33 cellular contexts compared by ENCODE assay signal in genomic region chr11:126029237-126029636, GRCh38.
"Had no signal": no experiment of that assay in that cellular context is flagged by ENCODE, and none has a peak within 500 bp of the region (broad histone marks: within the 10 kb centered on the region; RNA-seq: fewer than 3 reads in every experiment).

No MANE protein-coding gene starts in this region.

- H3K27ac ChIP-seq: brain microvascular endothelial cell, coronary artery, dorsolateral prefrontal cortex, WERI-Rb-1 had no signal

- H3K4me3 Mint-ChIP-seq: activated B cell treated with CpG ODN at 0.5 μM for 24 hours; activated CD8-positive, alpha-beta T cell treated with anti-CD3 and anti-CD28 coated beads for 36 hours; activated naive CD8-positive, alpha-beta T cell; activated T-cell treated with anti-CD3 and anti-CD28 coated beads, Interleukin-2, amount 50 U/mL, for 4 hours; activated T-helper 17 cell treated with anti-CD3 and anti-CD28 coated beads, Interleukin-2, amount 50 U/mL, for 72 hours; central memory CD8-positive, alpha-beta T cell; dendritic cell treated with granulocyte-macrophage colony-stimulating factor and Interleukin-4, amounts not matched to agents 40 ng/mL and 50 ng/mL, for 4 days; endodermal cell; T-helper 17 cell; T-helper 2 cell treated with Interferon-gamma antibody and Interleukin-4, amounts not matched to agents 5 μg/mL and 100 μg/mL, for 36 hours had no signal

- DNase-seq: activated B cell treated with CpG ODN at 0.5 μM for 24 hours; activated CD4-positive, alpha-beta T cell treated with anti-CD3 and anti-CD28 coated beads for 48 hours; activated CD4-positive, alpha-beta T cell treated with anti-CD3 and anti-CD28 coated beads, Interleukin-2, amount 50 U/mL, for 1 hour; activated CD4-positive, alpha-beta T cell treated with anti-CD3 and anti-CD28 coated beads, Interleukin-2, amount 50 U/mL, for 48 hours; activated CD8-positive, alpha-beta memory T cell treated with anti-CD3 and anti-CD28 coated beads for 24 hours; activated CD8-positive, alpha-beta T cell treated with anti-CD3 and anti-CD28 coated beads for 36 hours; activated effector memory CD4-positive, alpha-beta T cell treated with Interleukin-2 at 50 U/mL for 16 hours; activated gamma-delta T cell treated with Interleukin-2 at 50 U/mL for 16 hours; activated naive CD4-positive, alpha-beta T cell treated with anti-CD3 and anti-CD28 coated beads, Interleukin-2, amount 50 U/mL, for 16 hours; activated naive CD4-positive, alpha-beta T cell treated with Interleukin-2 at 50 U/mL for 16 hours; activated T-cell treated with anti-CD3 and anti-CD28 coated beads, Interleukin-2, amount 50 U/mL, for 4 hours; amniotic stem cell; anterior cingulate cortex; brain microvascular endothelial cell; dorsolateral prefrontal cortex; effector memory CD4-positive, alpha-beta T cell; endodermal cell; foreskin fibroblast; T-helper 1 cell; T-helper 17 cell; T1000; WERI-Rb-1 had no signal

- H3K27me3 ChIP-seq: brain microvascular endothelial cell, dorsolateral prefrontal cortex had no signal

- H3K27ac Mint-ChIP-seq: activated B cell treated with CpG ODN at 0.5 μM for 24 hours; activated CD8-positive, alpha-beta T cell treated with anti-CD3 and anti-CD28 coated beads for 36 hours; activated naive CD8-positive, alpha-beta T cell; activated T-helper 17 cell treated with anti-CD3 and anti-CD28 coated beads, Interleukin-2, amount 50 U/mL, for 72 hours; dendritic cell treated with granulocyte-macrophage colony-stimulating factor and Interleukin-4, amounts not matched to agents 40 ng/mL and 50 ng/mL, for 4 days; endodermal cell; T-helper 17 cell; T-helper 2 cell treated with Interferon-gamma antibody and Interleukin-4, amounts not matched to agents 5 μg/mL and 100 μg/mL, for 36 hours had no signal

- H3K4me3 ChIP-seq: coronary artery, dorsolateral prefrontal cortex had no signal

- H3K27me3 Mint-ChIP-seq: activated naive CD8-positive, alpha-beta T cell; activated T-helper 17 cell treated with anti-CD3 and anti-CD28 coated beads, Interleukin-2, amount 50 U/mL, for 72 hours had no signal

- H3K36me3 ChIP-seq: brain microvascular endothelial cell, WERI-Rb-1 had no signal

- ATAC-seq: activated CD4-positive, CD25-positive, alpha-beta regulatory T cell treated with anti-CD3 and anti-CD28 coated beads, Interleukin-2, amount 50 U/mL, for 24 hours; activated CD8-positive, alpha-beta T cell treated with anti-CD3 and anti-CD28 coated beads for 36 hours; activated T-cell treated with anti-CD3 and anti-CD28 coated beads, Interleukin-2, amount 50 U/mL, for 4 hours; activated T-helper 17 cell treated with anti-CD3 and anti-CD28 coated beads, Interleukin-2, amount 50 U/mL, for 72 hours; esophagus mucosa; T-helper 17 cell had no signal

- FAIRE-seq: astrocyte, bronchial epithelial cell, frontal cortex had no signal

- H3K4me1 Mint-ChIP-seq: activated B cell treated with CpG ODN at 0.5 μM for 24 hours; activated T-helper 17 cell treated with anti-CD3 and anti-CD28 coated beads, Interleukin-2, amount 50 U/mL, for 72 hours; central memory CD8-positive, alpha-beta T cell; T-helper 17 cell had no signal

- H3K9me3 Mint-ChIP-seq: activated B cell treated with CpG ODN at 0.5 μM for 24 hours; activated CD8-positive, alpha-beta T cell treated with anti-CD3 and anti-CD28 coated beads for 36 hours; activated T-cell treated with anti-CD3 and anti-CD28 coated beads, Interleukin-2, amount 50 U/mL, for 4 hours; activated T-helper 17 cell treated with anti-CD3 and anti-CD28 coated beads, Interleukin-2, amount 50 U/mL, for 72 hours; central memory CD8-positive, alpha-beta T cell; dendritic cell treated with granulocyte-macrophage colony-stimulating factor and Interleukin-4, amounts not matched to agents 40 ng/mL and 50 ng/mL, for 4 days; endodermal cell; T-helper 2 cell treated with Interferon-gamma antibody and Interleukin-4, amounts not matched to agents 5 μg/mL and 100 μg/mL, for 36 hours had no signal
